In genomic region chr10:816958-817357, GRCh38 we compare ENCODE assay signal across 18 cellular contexts.
DNase-seq lines count a peak whose midpoint lies in the region; ATAC-seq, FAIRE-seq and TF ChIP-seq lines count a peak whose summit lies in the region.
"Had no signal": no experiment of that assay in that cellular context is flagged by ENCODE, and none has a peak within 500 bp of the region (broad histone marks: within the 10 kb centered on the region; RNA-seq: fewer than 3 reads in every experiment).

No MANE protein-coding gene starts in this region.

- peak; percentile 48 for DNase-seq in activated CD4-positive, alpha-beta T cell treated with anti-CD3 and anti-CD28 coated beads, Interleukin-2, amount 10 ng/mL, durations not matched to agents 24 days and 14 days
- no peak for DNase-seq in activated CD4-positive, alpha-beta T cell treated with anti-CD3 and anti-CD28 coated beads for 36 hours
- DNase-seq in central memory CD8-positive, alpha-beta T cell (ENCODE audit: low spot score in 2 of 2): no peak
- DNase-seq in HepG2 (ENCODE audit: low spot score) (no peak), DMS53 (lab: John Stamatoyannopoulos, UW) (no peak), mammary epithelial cell (no peak), EL (no peak)
- DNase-seq in stimulated activated effector memory CD8-positive, alpha-beta T cell treated with anti-CD3 and anti-CD28 coated beads, Interleukin-12 subunit alpha, Interleukin-12 subunit beta, amount 100 ng/mL, for 72 hours (ENCODE audit: low spot score in 2 of 2): no peak
- DNase-seq: CD8-positive, alpha-beta T cell; DND-41; IMR-90; NCI-H1417; NCI-H2029 treated with DMSO at 0.1 percent for 48 hours; NCI-H510A treated with DMSO at 0.1 percent for 48 hours; Peyer's patch had no signal

- in situ Hi-C loops in HepG2 (cut with HindIII; ENCODE audit: extremely low pct_ligation_motif_present, low pct_unique_long_range_greater_than_20kb) (no loop called here), mammary epithelial cell (cut with MboI; ENCODE audit: low sequenced_read_pairs in 2 of 2) (no loop called here)

- no peaks in the 10 kb centered on the region for H3K27me3 ChIP-seq in HepG2 (ENCODE audit: control insufficient read depth in 1 of 2, insufficient read depth in 2 of 2, low read length in 2 of 2)
- no peaks in the 10 kb centered on the region for H3K27me3 ChIP-seq in mammary epithelial cell (ENCODE audit: insufficient read depth, low read length)
- H3K27me3 ChIP-seq: Peyer's patch had no signal

- peaks cover 6% of the 10 kb centered on the region for H3K4me1 Mint-ChIP-seq in activated CD4-positive, alpha-beta T cell treated with anti-CD3 and anti-CD28 coated beads, Interleukin-2, amount 10 ng/mL, durations not matched to agents 24 days and 14 days
- no peaks in the 10 kb centered on the region for H3K4me1 Mint-ChIP-seq in activated CD4-positive, alpha-beta T cell treated with anti-CD3 and anti-CD28 coated beads for 36 hours
- peaks cover 13% of the 10 kb centered on the region for H3K4me1 Mint-ChIP-seq in central memory CD8-positive, alpha-beta T cell
- H3K4me1 Mint-ChIP-seq in stimulated activated effector memory CD8-positive, alpha-beta T cell treated with anti-CD3 and anti-CD28 coated beads, Interleukin-12 subunit alpha, Interleukin-12 subunit beta, amount 100 ng/mL, for 72 hours: peaks cover 12% of the 10 kb centered on the region

- H3K4me3 Mint-ChIP-seq in activated CD4-positive, alpha-beta T cell treated with anti-CD3 and anti-CD28 coated beads, Interleukin-2, amount 10 ng/mL, durations not matched to agents 24 days and 14 days: no peak overlapping the region
- H3K4me3 Mint-ChIP-seq in activated CD4-positive, alpha-beta T cell treated with anti-CD3 and anti-CD28 coated beads for 36 hours: no peak overlapping the region
- H3K4me3 Mint-ChIP-seq in central memory CD8-positive, alpha-beta T cell: no peak overlapping the region
- H3K4me3 Mint-ChIP-seq in stimulated activated effector memory CD8-positive, alpha-beta T cell treated with anti-CD3 and anti-CD28 coated beads, Interleukin-12 subunit alpha, Interleukin-12 subunit beta, amount 100 ng/mL, for 72 hours: no peak overlapping the region
- H3K4me3 Mint-ChIP-seq: CD8-positive, alpha-beta T cell had no signal

- no peak overlapping the region for H3K4me3 ChIP-seq in HepG2 (replicated peaks in 1 of 3; ENCODE audit: insufficient read depth in 1 of 3, low read depth in 2 of 3, low read length in 3 of 3)
- H3K4me3 ChIP-seq in mammary epithelial cell (replicated peaks in 1 of 3; ENCODE audit: insufficient read depth in 1 of 3, low read depth in 2 of 3, low read length in 3 of 3): no peak overlapping the region
- H3K4me3 ChIP-seq: Peyer's patch had no signal

- BruUV-seq in HepG2 (replicated peaks; lab: Mats Ljungman, UMichigan): no TSS peak
- BruUV-seq in mammary epithelial cell (replicated peaks; lab: Mats Ljungman, UMichigan): no TSS peak

- peaks cover 39 to 88% of the 10 kb centered on the region in 2 experiments for H3K36me3 ChIP-seq in HepG2 (replicated peaks in 1 of 2; ENCODE audit: control insufficient read depth in 1 of 2, insufficient read depth in 2 of 2, low read length in 2 of 2)
- H3K36me3 ChIP-seq in mammary epithelial cell (ENCODE audit: insufficient read depth, low read length): peaks cover 40% of the 10 kb centered on the region

- CTCF ChIA-PET in activated CD4-positive, alpha-beta T cell treated with anti-CD3 and anti-CD28 coated beads for 36 hours (lab: Charles Lee): no interaction called here
- CTCF ChIA-PET in HepG2 (lab: Yijun Ruan, JAX; ENCODE audit: low intra/inter-chr PET ratio, low total read pairs): no interaction called here
- CTCF ChIA-PET in mammary epithelial cell (lab: Charles Lee; ENCODE audit: low non-redundant PET): no interaction called here

- H4K20me1 ChIP-seq in HepG2 (ENCODE audit: insufficient read depth, low read length) (no peaks in the 10 kb centered on the region), mammary epithelial cell (ENCODE audit: insufficient read depth, low read length) (no peaks in the 10 kb centered on the region)

- no peaks in the 10 kb centered on the region for H3K9me3 ChIP-seq in HepG2 (ENCODE audit: low read length)
- no peaks in the 10 kb centered on the region for H3K9me3 ChIP-seq in mammary epithelial cell (replicated peaks; ENCODE audit: insufficient read depth, low read length)
- H3K9me3 ChIP-seq: Peyer's patch had no signal

- H3K27ac Mint-ChIP-seq in activated CD4-positive, alpha-beta T cell treated with anti-CD3 and anti-CD28 coated beads, Interleukin-2, amount 10 ng/mL, durations not matched to agents 24 days and 14 days: no peak overlapping the region
- H3K27ac Mint-ChIP-seq in activated CD4-positive, alpha-beta T cell treated with anti-CD3 and anti-CD28 coated beads for 36 hours: no peak overlapping the region
- H3K27ac Mint-ChIP-seq in central memory CD8-positive, alpha-beta T cell (ENCODE audit: low read depth): peak overlapping the region; percentile 49
- peak overlapping the region; percentile 23 for H3K27ac Mint-ChIP-seq in stimulated activated effector memory CD8-positive, alpha-beta T cell treated with anti-CD3 and anti-CD28 coated beads, Interleukin-12 subunit alpha, Interleukin-12 subunit beta, amount 100 ng/mL, for 72 hours
- H3K27ac Mint-ChIP-seq: CD8-positive, alpha-beta T cell had no signal

- no peak for FAIRE-seq in HepG2 (lab: Jason Lieb, UNC)
- FAIRE-seq: D721Med, H54 had no signal

- H3K79me2 ChIP-seq in HepG2 (ENCODE audit: insufficient read depth, low read length): no peaks in the 10 kb centered on the region
- H3K79me2 ChIP-seq in mammary epithelial cell (ENCODE audit: insufficient read depth, low read length): peaks cover 5% of the 10 kb centered on the region

- H3K9ac ChIP-seq in HepG2 (ENCODE audit: insufficient read depth, low read depth, low read length) (no peak overlapping the region), mammary epithelial cell (ENCODE audit: insufficient read depth, low read length) (no peak overlapping the region)

- 100% methylated on average over 8 of the region's 10 CpGs for WGBS in HepG2 (ENCODE audit: low lambda C conversion rate)
- WGBS in mammary epithelial cell (ENCODE audit: low coverage, missing lambda C conversion rate): 98% methylated on average over 7 of the region's 10 CpGs

- TF ChIP-seq CTCF in HepG2 (CRISPR knock-in tag; IDR thresholded peaks at IDR 0.05) (no peak), mammary epithelial cell (conservative IDR thresholded peaks at IDR 0.05 in 1 of 2, IDR thresholded peaks at IDR 0.05 in 1 of 2; ENCODE audit: extremely low read depth in 1 of 2, insufficient read depth in 1 of 2, low read depth in 1 of 2, low read length in 2 of 2) (no peak)

- no peak for TF ChIP-seq POLR2A in HepG2 (IDR thresholded peaks at IDR 0.05; ENCODE audit: insufficient read depth in 1 of 2, low read depth in 2 of 2, low read length in 2 of 2)

- no peak overlapping the region for H2AFZ ChIP-seq in HepG2 (ENCODE audit: low read length)
- no peak overlapping the region for H2AFZ ChIP-seq in mammary epithelial cell (ENCODE audit: low read depth, low read length)

- intact Hi-C loops in activated CD4-positive, alpha-beta T cell treated with anti-CD3 and anti-CD28 coated beads, Interleukin-2, amount 10 ng/mL, durations not matched to agents 24 days and 14 days (cut with micrococcal nuclease): no loop called here
- intact Hi-C loops in activated CD4-positive, alpha-beta T cell treated with anti-CD3 and anti-CD28 coated beads for 36 hours (cut with DNase I, micrococcal nuclease): no loop called here
- intact Hi-C loops in HepG2 (cut with micrococcal nuclease; ENCODE audit: unreplicated experiment): no loop called here
- intact Hi-C loops in mammary epithelial cell (cut with micrococcal nuclease): no loop called here

- no peaks in the 10 kb centered on the region for H3K27me3 Mint-ChIP-seq in activated CD4-positive, alpha-beta T cell treated with anti-CD3 and anti-CD28 coated beads, Interleukin-2, amount 10 ng/mL, durations not matched to agents 24 days and 14 days
- H3K27me3 Mint-ChIP-seq in activated CD4-positive, alpha-beta T cell treated with anti-CD3 and anti-CD28 coated beads for 36 hours: no peaks in the 10 kb centered on the region
- no peaks in the 10 kb centered on the region for H3K27me3 Mint-ChIP-seq in central memory CD8-positive, alpha-beta T cell

- H3K27ac ChIP-seq in HepG2 (ENCODE audit: extremely low read length, insufficient read depth, low read length) (no peak overlapping the region), mammary epithelial cell (ENCODE audit: insufficient read depth, low read depth, low read length) (no peak overlapping the region)
- H3K27ac ChIP-seq: 22Rv1, Peyer's patch had no signal

- H3K4me2 ChIP-seq in HepG2 (ENCODE audit: low read depth, low read length) (no peak overlapping the region), mammary epithelial cell (ENCODE audit: insufficient read depth, low read depth, low read length) (no peak overlapping the region)

- TF ChIP-seq EP300 in HepG2 (IDR thresholded peaks at IDR 0.05; ENCODE audit: low read depth in 2 of 2, low read length in 2 of 2) (no peak), HepG2 (CRISPR knock-in tag; IDR thresholded peaks at IDR 0.05; ENCODE audit: borderline replicate concordance) (no peak)

- ATAC-seq in activated CD4-positive, alpha-beta T cell treated with anti-CD3 and anti-CD28 coated beads for 36 hours: no peak
- ATAC-seq in central memory CD8-positive, alpha-beta T cell (replicated peaks; ENCODE audit: extremely low read depth, poor library complexity, severe bottlenecking): no peak
- ATAC-seq in HepG2: peak; percentile 13; the same call in 1 of the 3 replicates
- ATAC-seq in stimulated activated effector memory CD8-positive, alpha-beta T cell treated with anti-CD3 and anti-CD28 coated beads, Interleukin-12 subunit alpha, Interleukin-12 subunit beta, amount 100 ng/mL, for 72 hours: no peak
- ATAC-seq: CD8-positive, alpha-beta T cell had no signal

- H3K9me3 Mint-ChIP-seq in activated CD4-positive, alpha-beta T cell treated with anti-CD3 and anti-CD28 coated beads, Interleukin-2, amount 10 ng/mL, durations not matched to agents 24 days and 14 days: no peaks in the 10 kb centered on the region
- no peaks in the 10 kb centered on the region for H3K9me3 Mint-ChIP-seq in activated CD4-positive, alpha-beta T cell treated with anti-CD3 and anti-CD28 coated beads for 36 hours (ENCODE audit: low read depth)
- H3K9me3 Mint-ChIP-seq in central memory CD8-positive, alpha-beta T cell: no peaks in the 10 kb centered on the region
- H3K9me3 Mint-ChIP-seq in stimulated activated effector memory CD8-positive, alpha-beta T cell treated with anti-CD3 and anti-CD28 coated beads, Interleukin-12 subunit alpha, Interleukin-12 subunit beta, amount 100 ng/mL, for 72 hours: no peaks in the 10 kb centered on the region
- H3K9me3 Mint-ChIP-seq: CD8-positive, alpha-beta T cell had no signal

- POLR2A ChIA-PET in activated CD4-positive, alpha-beta T cell treated with anti-CD3 and anti-CD28 coated beads for 36 hours (lab: Charles Lee): no interaction called here
- POLR2A ChIA-PET in HepG2 (lab: Yijun Ruan, JAX): no interaction called here

- H3K36me3 Mint-ChIP-seq in activated CD4-positive, alpha-beta T cell treated with anti-CD3 and anti-CD28 coated beads, Interleukin-2, amount 10 ng/mL, durations not matched to agents 24 days and 14 days (ENCODE audit: low read depth): peaks cover 74% of the 10 kb centered on the region
- H3K36me3 Mint-ChIP-seq in activated CD4-positive, alpha-beta T cell treated with anti-CD3 and anti-CD28 coated beads for 36 hours (ENCODE audit: low read depth): peaks cover 63% of the 10 kb centered on the region
- peaks cover 63% of the 10 kb centered on the region for H3K36me3 Mint-ChIP-seq in central memory CD8-positive, alpha-beta T cell (ENCODE audit: insufficient read depth)
- H3K36me3 Mint-ChIP-seq in stimulated activated effector memory CD8-positive, alpha-beta T cell treated with anti-CD3 and anti-CD28 coated beads, Interleukin-12 subunit alpha, Interleukin-12 subunit beta, amount 100 ng/mL, for 72 hours: peaks cover 100% of the 10 kb centered on the region

- H3K4me1 ChIP-seq in HepG2 (ENCODE audit: insufficient read depth, low read length) (no peaks in the 10 kb centered on the region), mammary epithelial cell (ENCODE audit: insufficient read depth, low read length) (peaks cover 2% of the 10 kb centered on the region)
- H3K4me1 ChIP-seq: Peyer's patch had no signal

- dilution Hi-C loops in mammary epithelial cell (cut with HindIII; ENCODE audit: low sequenced_read_pairs): loop anchor here (5.0 kb wide), 2 partner anchors 35 to 230 kb away; partner anchors contain the start of gene IDI1

- no peak for TF ChIP-seq RAD21 in HepG2 (CRISPR knock-in tag; IDR thresholded peaks at IDR 0.05)

Comparison
In these comparisons a context has a peak if more than half of its experiments do, and no peak if none do; other contexts are left out.
1. H3K27ac Mint-ChIP-seq: peak in central memory CD8-positive, alpha-beta T cell (single experiment) and stimulated activated effector memory CD8-positive, alpha-beta T cell treated with anti-CD3 and anti-CD28 coated beads, Interleukin-12 subunit alpha, Interleukin-12 subunit beta, amount 100 ng/mL, for 72 hours (single experiment); none in activated CD4-positive, alpha-beta T cell treated with anti-CD3 and anti-CD28 coated beads, Interleukin-2, amount 10 ng/mL, durations not matched to agents 24 days and 14 days (single experiment) and activated CD4-positive, alpha-beta T cell treated with anti-CD3 and anti-CD28 coated beads for 36 hours (single experiment).